In genomic region chr14:102317564-102318248, GRCh38 we compare ENCODE assay signal across 8 cellular contexts. TPM values are rescaled to one million over a fixed set of nuclear protein-coding genes. Genes with fewer than 3 reads are reported as not detected.
DNase-seq lines count a peak whose midpoint lies in the region; ATAC-seq and TF ChIP-seq lines count a peak whose summit lies in the region.

No MANE protein-coding gene starts in this region.

- peak in 2 of 3 donors; percentile 32 to 76 for DNase-seq in CD4-positive, CD25-positive, alpha-beta regulatory T cell
- DNase-seq in HCT116 (ENCODE audit: low read depth, low spot score) (no peak), NT2/D1 (ENCODE audit: low read depth, low spot score) (no peak), cardiac fibroblast (ENCODE audit: low read depth in 2 of 2) (peak; percentile 26 to 33), right lobe of liver (no peak), testis (peak; percentile 84)
- DNase-seq in effector CD8-positive, alpha-beta T cell (lab: John Stamatoyannopoulos, UW): no peak

- H3K9ac ChIP-seq in HCT116 (ENCODE audit: low read length): peak overlapping the region; percentile 19
- peak overlapping the region; percentile 3 for H3K9ac ChIP-seq in NT2/D1 (ENCODE audit: insufficient read length, low read depth)

- no TSS peak for BruUV-seq in HCT116 (replicated peaks; lab: Mats Ljungman, UMichigan)

- TF ChIP-seq POLR2A in HCT116 (IDR thresholded peaks at IDR 0.05; ENCODE audit: borderline replicate concordance, extremely low read depth, insufficient read depth, insufficient read length) (peak; percentile 27), right lobe of liver (IDR thresholded peaks at IDR 0.05) (no peak), testis (IDR thresholded peaks at IDR 0.05) (no peak)

- TF ChIP-seq CTCF in HCT116 (IDR thresholded peaks at IDR 0.05 in 2 of 3, conservative IDR thresholded peaks at IDR 0.05 in 1 of 3; ENCODE audit: borderline replicate concordance in 1 of 3, insufficient read depth in 1 of 3, low read depth in 2 of 3, low read length in 2 of 3) (peak in 1 of 3 experiments; percentile 18; a peak in 1 of 6 replicates), cardiac fibroblast (IDR thresholded peaks at IDR 0.05; ENCODE audit: low read depth, low read length) (no peak), right lobe of liver (IDR thresholded peaks at IDR 0.05) (no peak), testis (IDR thresholded peaks at IDR 0.05) (peak in 1 of 3 experiments; percentile 20)

- RAD21 ChIA-PET in HCT116 (lab: Charles Lee; ENCODE audit: low non-redundant PET in 1 of 2, low total read pairs in 2 of 2, uncharacterized antibody in 2 of 2, unreplicated experiment in 2 of 2): no interaction called here

- WGBS in right lobe of liver (ENCODE audit: insufficient coverage, low coverage, low lambda C conversion rate, missing lambda C conversion rate): 60% methylated on average over 12 of the region's 12 CpGs
- WGBS in testis, 2 donors: 38 to 47% methylated on average over 12 of the region's 12 CpGs

- TF ChIP-seq RAD21 in HCT116 (IDR thresholded peaks at IDR 0.05; ENCODE audit: low read depth): no peak

- H3K36me3 Mint-ChIP-seq in CD4-positive, CD25-positive, alpha-beta regulatory T cell: peaks cover 5% of the 10 kb centered on the region

- no peak for ATAC-seq in CD4-positive, CD25-positive, alpha-beta regulatory T cell (ENCODE audit: low read depth in 2 of 2)
- no peak for ATAC-seq in HCT116
- no peak for ATAC-seq in right lobe of liver
- ATAC-seq in HG02588 (IDR thresholded peaks at IDR 0.05; ENCODE audit: unreplicated experiment): no peak

- peaks cover 28% of the 10 kb centered on the region for H3K27me3 Mint-ChIP-seq in CD4-positive, CD25-positive, alpha-beta regulatory T cell

- peak overlapping the region; percentile 94 to 98 (median 96) for H3K4me3 Mint-ChIP-seq in CD4-positive, CD25-positive, alpha-beta regulatory T cell

- no peaks in the 10 kb centered on the region for H4K20me1 ChIP-seq in HCT116 (ENCODE audit: insufficient read depth)

- intact Hi-C loops in HCT116 (cut with micrococcal nuclease): no loop called here
- intact Hi-C loops in right lobe of liver (cut with DNase I): no loop called here
- intact Hi-C loops in testis (cut with DNase I; ENCODE audit: low total_unique reads): no loop called here

- H3K4me2 ChIP-seq in HCT116 (ENCODE audit: low read length): peak overlapping the region; percentile 76

- peak overlapping the region; percentile 47 for H3K27ac ChIP-seq in CD4-positive, CD25-positive, alpha-beta regulatory T cell (ENCODE audit: insufficient read depth, low read length, poor library complexity, severe bottlenecking)
- H3K27ac ChIP-seq in HCT116 (ENCODE audit: low read depth, low read length): peak overlapping the region; percentile 71
- peak overlapping the region in 1 of 3 donors; percentile 56 for H3K27ac ChIP-seq in right lobe of liver
- peak overlapping the region; percentile 73 to 98 for H3K27ac ChIP-seq in testis

- peak overlapping the region; percentile 93 to 99 (median 99) for H3K27ac Mint-ChIP-seq in CD4-positive, CD25-positive, alpha-beta regulatory T cell

- peak overlapping the region; percentile 55 for H3K4me3 ChIP-seq in CD4-positive, CD25-positive, alpha-beta regulatory T cell (ENCODE audit: low read depth, low read length)
- H3K4me3 ChIP-seq in HCT116 (replicated peaks in 1 of 2; ENCODE audit: low read depth in 1 of 2, low read length in 2 of 2) (peak overlapping the region; percentile 43 to 45), NT2/D1 (ENCODE audit: insufficient read length, low read depth) (peak overlapping the region; percentile 27), cardiac fibroblast (replicated peaks in 1 of 2; ENCODE audit: low read depth in 2 of 2, low read length in 2 of 2) (peak overlapping the region; percentile 55 to 58), right lobe of liver (peak overlapping the region; percentile 34 to 59 (median 40)), testis (peak overlapping the region; percentile 57 to 61)

- no peaks in the 10 kb centered on the region for H3K9me3 ChIP-seq in CD4-positive, CD25-positive, alpha-beta regulatory T cell (ENCODE audit: control insufficient read depth in 2 of 2, low read length in 2 of 2)
- H3K9me3 ChIP-seq in HCT116 (ENCODE audit: control insufficient read depth in 1 of 2, insufficient read depth in 1 of 2, low read depth in 1 of 2, low read length in 2 of 2) (no peaks in the 10 kb centered on the region), NT2/D1 (ENCODE audit: insufficient read depth, low read length) (no peaks in the 10 kb centered on the region), right lobe of liver (no peaks in the 10 kb centered on the region), testis (no peaks in the 10 kb centered on the region)

- POLR2A ChIA-PET in HCT116 (lab: Charles Lee): interaction anchor here (0.6 kb wide), 1 partner anchor 245 kb away, joined by 3 read pairs; no protein-coding TSS in a partner anchor

- H3K4me1 Mint-ChIP-seq in CD4-positive, CD25-positive, alpha-beta regulatory T cell: peaks cover 12 to 80% (median 43%) of the 10 kb centered on the region in 4 donors

- CTCF ChIA-PET in HCT116 (lab: Charles Lee): interaction anchor here (1.1 to 2.2 kb wide), 4 partner anchors 12 to 271 kb away, joined by 3 to 6 read pairs (median 6); partner anchors contain the start of gene MOK

- H3K9me2 ChIP-seq in HCT116 (ENCODE audit: insufficient read depth): no peaks in the 10 kb centered on the region

- H2AFZ ChIP-seq in HCT116 (ENCODE audit: low read depth, low read length, poor library complexity, severe bottlenecking): peak overlapping the region; percentile 40

- H3K79me2 ChIP-seq in HCT116 (ENCODE audit: insufficient read depth, low read length): peaks cover 19% of the 10 kb centered on the region

- no peaks in the 10 kb centered on the region for H3K36me3 ChIP-seq in CD4-positive, CD25-positive, alpha-beta regulatory T cell (ENCODE audit: control insufficient read depth, insufficient read depth, low read length)
- H3K36me3 ChIP-seq in HCT116 (ENCODE audit: control insufficient read depth in 1 of 2, insufficient read depth in 2 of 2, low read length in 2 of 2): no peaks in the 10 kb centered on the region
- H3K36me3 ChIP-seq in NT2/D1 (ENCODE audit: insufficient read depth, insufficient read length, low read length): peaks cover 8% of the 10 kb centered on the region
- H3K36me3 ChIP-seq in right lobe of liver: no peaks in the 10 kb centered on the region
- H3K36me3 ChIP-seq in testis (ENCODE audit: low read depth, missing control alignments): no peaks in the 10 kb centered on the region

- H3K9me3 Mint-ChIP-seq in CD4-positive, CD25-positive, alpha-beta regulatory T cell: peaks cover 0 to 4% (median 0%) of the 10 kb centered on the region in 7 donors

- no peaks in the 10 kb centered on the region for H3K27me3 ChIP-seq in CD4-positive, CD25-positive, alpha-beta regulatory T cell (ENCODE audit: control insufficient read depth, insufficient read depth, low read length)
- H3K27me3 ChIP-seq in HCT116 (ENCODE audit: insufficient read depth, low read length) (no peaks in the 10 kb centered on the region), NT2/D1 (ENCODE audit: insufficient read depth, insufficient read length) (no peaks in the 10 kb centered on the region), right lobe of liver (no peaks in the 10 kb centered on the region), testis (no peaks in the 10 kb centered on the region)

- peaks cover 50% of the 10 kb centered on the region for H3K4me1 ChIP-seq in CD4-positive, CD25-positive, alpha-beta regulatory T cell (ENCODE audit: control insufficient read depth, insufficient read depth, low read length, poor library complexity, severe bottlenecking)
- H3K4me1 ChIP-seq in HCT116 (ENCODE audit: control insufficient read depth in 1 of 2, insufficient read depth in 2 of 2, low read length in 2 of 2): peaks cover 37 to 68% of the 10 kb centered on the region in 2 experiments
- H3K4me1 ChIP-seq in NT2/D1 (ENCODE audit: insufficient read depth, insufficient read length): no peaks in the 10 kb centered on the region
- H3K4me1 ChIP-seq in right lobe of liver: peaks cover 0 to 33% (median 9%) of the 10 kb centered on the region in 4 donors
- H3K4me1 ChIP-seq in testis: peaks cover 47% of the 10 kb centered on the region

RNA-seq across cellular contexts. Expression of gene ZNF839, which starts 1.8 kb away (rescaled TPM):
- 15.3 TPM for total RNA-seq in CD4-positive, CD25-positive, alpha-beta regulatory T cell
- polyA plus RNA-seq in CD4-positive, CD25-positive, alpha-beta regulatory T cell: 1 to 10 TPM; 3.1 to 7.8 (median 4.2) TPM
- total RNA-seq in HCT116 (2021; ENCODE audit: unreplicated experiment) (17.7 TPM), right lobe of liver (1 to 10 TPM; 3.6 to 8.7 (median 5.9) TPM), testis (10 to 100 TPM; 41.4 to 55.4 TPM)
- polyA plus RNA-seq in HCT116 (2012): 7.8 and 11.2 TPM in 2 replicates
- 59.0 TPM for polyA plus RNA-seq in testis (ENCODE audit: insufficient read depth, low read depth, low replicate concordance)

RNA-seq across cellular contexts. Expression of gene MOK, which starts 12.7 kb away (rescaled TPM):
- total RNA-seq in CD4-positive, CD25-positive, alpha-beta regulatory T cell: 1.0 TPM
- 1 to 10 TPM in 1 of 4 donors, under 1 TPM in 2, not detected in 1; 0.73 to 1.4 (median 0.89) TPM for polyA plus RNA-seq in CD4-positive, CD25-positive, alpha-beta regulatory T cell
- total RNA-seq in HCT116 (2021; ENCODE audit: unreplicated experiment) (9.4 TPM), right lobe of liver (1 to 10 TPM; 2.7 to 4.7 (median 3.8) TPM), testis (100 to 1,000 TPM; 157 to 188 TPM)
- polyA plus RNA-seq in HCT116 (2012): 5.7 and 7.0 TPM in 2 replicates
- polyA plus RNA-seq in testis (ENCODE audit: insufficient read depth, low read depth, low replicate concordance): 171 TPM

RNA-seq across cellular contexts. Expression of gene CINP, which starts 45.0 kb away (rescaled TPM):
- 21.5 TPM for total RNA-seq in CD4-positive, CD25-positive, alpha-beta regulatory T cell
- polyA plus RNA-seq in CD4-positive, CD25-positive, alpha-beta regulatory T cell: 10 to 100 TPM; 33.3 to 57.0 (median 42.8) TPM
- total RNA-seq in HCT116 (2021; ENCODE audit: unreplicated experiment) (49.1 TPM), right lobe of liver (10 to 100 TPM; 15.2 to 32.3 (median 21.0) TPM), testis (10 to 100 TPM; 55.1 to 70.1 TPM)
- 38.8 and 49.9 TPM in 2 replicates for polyA plus RNA-seq in HCT116 (2012)
- 80.6 TPM for polyA plus RNA-seq in testis (ENCODE audit: insufficient read depth, low read depth, low replicate concordance)

RNA-seq across cellular contexts. Expression of gene TECPR2, which starts 45.0 kb away (rescaled TPM):
- total RNA-seq in CD4-positive, CD25-positive, alpha-beta regulatory T cell: 12.7 TPM
- 1 to 10 TPM; 2.4 to 2.9 (median 2.7) TPM for polyA plus RNA-seq in CD4-positive, CD25-positive, alpha-beta regulatory T cell
- total RNA-seq in HCT116 (2021; ENCODE audit: unreplicated experiment) (12.2 TPM), right lobe of liver (10 to 100 TPM in 2 of 6 experiments, 1 to 10 TPM in 4; 5.5 to 10.5 (median 9.4) TPM), testis (10 to 100 TPM; 43.4 to 65.9 TPM)
- 3.8 and 4.4 TPM in 2 replicates for polyA plus RNA-seq in HCT116 (2012)
- polyA plus RNA-seq in testis (ENCODE audit: insufficient read depth, low read depth, low replicate concordance): 43.6 TPM

Comparison
In these comparisons a context has a peak if more than half of its experiments do, and no peak if none do; other contexts are left out.
1. DNase-seq: peak in CD4-positive, CD25-positive, alpha-beta regulatory T cell (2 of 3), cardiac fibroblast (2 of 2) and testis (single experiment); none in HCT116 (single experiment), NT2/D1 (single experiment), right lobe of liver (0 of 3) and effector CD8-positive, alpha-beta T cell (single experiment).
2. RNA of gene MOK, which starts 12.7 kb away (total RNA-seq): 157 to 188 TPM in testis; 9.4 TPM in HCT116 (single experiment), 2.7 to 4.7 TPM in right lobe of liver and 1.0 TPM in CD4-positive, CD25-positive, alpha-beta regulatory T cell (single experiment); every median in the first group is over 10 times any median in the second.
3. Peak in every context shown above with its lines, with median percentiles within 50 percentile points of each other: H3K4me3 ChIP-seq.